ENCODE assay signal across 8 cellular contexts in the genomic region with DNA sequence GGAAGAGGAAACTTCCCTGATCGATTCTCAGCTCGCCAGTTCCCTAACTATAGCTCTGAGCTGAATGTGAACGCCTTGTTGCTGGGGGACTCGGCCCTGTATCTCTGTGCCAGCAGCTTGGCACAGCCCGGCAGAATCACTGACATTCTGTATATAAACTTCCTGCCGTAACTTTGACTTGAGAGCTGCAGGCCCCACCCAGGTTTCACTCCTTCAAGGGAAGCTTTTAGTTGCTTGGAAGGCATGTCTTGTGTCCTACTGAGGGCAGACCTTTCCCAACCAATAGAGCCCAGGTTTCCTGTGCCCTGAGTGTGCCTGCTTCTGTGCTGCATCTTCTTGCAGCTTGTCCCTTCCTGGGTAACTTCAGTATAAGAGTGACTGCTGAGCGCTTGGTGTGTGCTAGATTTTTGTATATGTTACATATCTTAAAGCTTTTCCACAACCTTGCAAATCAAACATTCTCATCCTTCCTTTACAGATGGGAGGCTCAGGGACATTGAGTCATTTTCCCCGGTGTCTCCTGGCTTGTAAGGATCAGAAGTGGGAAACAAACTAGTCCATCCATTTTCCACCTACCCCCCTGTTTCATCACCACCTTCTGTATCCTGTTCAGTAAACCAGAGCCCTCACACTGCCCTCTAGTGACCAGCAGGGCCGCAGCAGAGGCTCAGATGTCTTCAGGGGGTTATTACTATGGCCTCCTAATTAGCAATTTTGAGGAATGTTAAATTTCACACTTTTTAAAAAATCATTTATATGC.
DNase-seq lines count a peak whose midpoint lies in the region; ATAC-seq and TF ChIP-seq lines count a peak whose summit lies in the region.

No MANE protein-coding gene starts in this region.

- no peaks in the 10 kb centered on the region for H3K79me1 ChIP-seq in IMR-90 (ENCODE audit: low read depth in 1 of 2, low read length in 2 of 2)

- peak overlapping the region; percentile 21; the same call in 1 of the 3 replicates for H2BK15ac ChIP-seq in IMR-90 (ENCODE audit: low read depth, low read length)

- no peaks in the 10 kb centered on the region for H3F3A ChIP-seq in DOHH2 (ENCODE audit: control insufficient read depth, insufficient read depth)

- H3K27me3 ChIP-seq in DOHH2 (ENCODE audit: control insufficient read depth, low read length) (no peaks in the 10 kb centered on the region), IMR-90 (ENCODE audit: control insufficient read depth, insufficient read depth, low read length) (no peaks in the 10 kb centered on the region), lower lobe of right lung (ENCODE audit: low read depth) (no peaks in the 10 kb centered on the region)

- no peak overlapping the region for H2AK5ac ChIP-seq in IMR-90 (ENCODE audit: low read depth, low read length)

- ATAC-seq in GM21360 (IDR thresholded peaks at IDR 0.05; ENCODE audit: unreplicated experiment) = peak; percentile 67
- ATAC-seq in IMR-90 (ENCODE audit: low read depth) = peak; percentile 86
- peak; percentile 73 to 82 for ATAC-seq in lower lobe of right lung

- peak overlapping the region; percentile 75 for H3K14ac ChIP-seq in IMR-90 (replicated peaks; ENCODE audit: low read depth, low read length)

- peaks cover 4% of the 10 kb centered on the region; the same call in 1 of the 2 replicates for H3K9me1 ChIP-seq in IMR-90 (ENCODE audit: insufficient read depth, low read length)

- 0 out of 2 replicates have a peak overlapping the region, but pooled peaks have one; percentile 8 for H3K18ac ChIP-seq in IMR-90 (ENCODE audit: low read depth, low read length)

- H2AFZ ChIP-seq in IMR-90 (replicated peaks; ENCODE audit: low read length, poor library complexity) = peak overlapping the region; percentile 69

- H3K9ac ChIP-seq in IMR-90 (ENCODE audit: low read depth, low read length) = no peak overlapping the region

- H2BK5ac ChIP-seq in IMR-90 (ENCODE audit: low read depth, low read length, poor library complexity, severe bottlenecking) = no peak overlapping the region

- dilution Hi-C loops in IMR-90 (cut with HindIII; ENCODE audit: low sequenced_read_pairs, unreplicated experiment) = no loop called here

- peak overlapping the region; percentile 5; the same call in 1 of the 2 replicates for H3K56ac ChIP-seq in IMR-90 (ENCODE audit: extremely low read depth, insufficient read depth, low read length)

- peak; percentile 89 for TF ChIP-seq CTCF in DOHH2 (IDR thresholded peaks at IDR 0.05; ENCODE audit: low read depth, low read length, poor library complexity, severe bottlenecking)
- TF ChIP-seq CTCF in IMR-90 (conservative IDR thresholded peaks at IDR 0.05; ENCODE audit: low read depth, low read length) = peak; percentile 83
- TF ChIP-seq CTCF in WI38 (IDR thresholded peaks at IDR 0.05; ENCODE audit: low read depth, low read length) = peak; percentile 96
- TF ChIP-seq CTCF in lower lobe of right lung (IDR thresholded peaks at IDR 0.05) = peak; percentile 71

- WGBS in IMR-90 (ENCODE audit: extremely low coverage in 2 of 2, insufficient read length in 1 of 2), 2 experiments = no CpG with 5 or more reads among the region's 9 CpGs

- POLR2A ChIA-PET in IMR-90 (lab: Charles Lee; ENCODE audit: unreplicated experiment) = no interaction called here

- intact Hi-C loops in IMR-90 (cut with micrococcal nuclease) = loop anchor here (1.0 to 5.0 kb wide), 4 partner anchors 24 to 125 kb away; no protein-coding TSS in a partner anchor
- intact Hi-C loops in lower lobe of right lung (cut with DNase I) = no loop called here

- H3K9me3 ChIP-seq in DOHH2 (ENCODE audit: control insufficient read depth, insufficient read depth, low read length) = no peaks in the 10 kb centered on the region
- H3K9me3 ChIP-seq in IMR-90 (ENCODE audit: control insufficient read depth, insufficient read depth, low read length) = no peaks in the 10 kb centered on the region
- H3K9me3 ChIP-seq in lower lobe of right lung = no peaks in the 10 kb centered on the region

- H3K4me3 ChIP-seq in DOHH2 (ENCODE audit: low read length) = no peak overlapping the region
- H3K4me3 ChIP-seq in IMR-90 (ENCODE audit: insufficient read depth, low read depth, low read length) = no peak overlapping the region
- H3K4me3 ChIP-seq in WI38 (ENCODE audit: low read depth, low read length) = no peak overlapping the region
- H3K4me3 ChIP-seq in lower lobe of right lung = no peak overlapping the region

- peak overlapping the region in 1 of 2 experiments; percentile 85; a peak in 3 of 4 replicates for H4K8ac ChIP-seq in IMR-90 (ENCODE audit: low read depth in 2 of 2, low read length in 2 of 2)

- H3K79me2 ChIP-seq in DOHH2 (ENCODE audit: control insufficient read depth, low read length) = no peaks in the 10 kb centered on the region

- no peak overlapping the region for H3K27ac ChIP-seq in DOHH2 (ENCODE audit: low read depth, low read length)
- H3K27ac ChIP-seq in IMR-90 (ENCODE audit: insufficient read depth, low read length) = no peak overlapping the region
- no peak overlapping the region for H3K27ac ChIP-seq in lower lobe of right lung

- CTCF ChIA-PET in IMR-90 (lab: Yijun Ruan, JAX) = interaction anchor here (0.7 to 2.0 kb wide), 12 partner anchors 9 to 121 kb away, joined by 3 to 10 read pairs (median 4); no protein-coding TSS in a partner anchor

- H3K4me1 ChIP-seq in DOHH2 (ENCODE audit: control insufficient read depth, low read length) = peaks cover 10% of the 10 kb centered on the region
- H3K4me1 ChIP-seq in IMR-90 (ENCODE audit: control insufficient read depth, insufficient read depth, low read length) = peaks cover 2% of the 10 kb centered on the region
- peaks cover 18% of the 10 kb centered on the region for H3K4me1 ChIP-seq in lower lobe of right lung

- H4K5ac ChIP-seq in IMR-90 (ENCODE audit: low read depth, low read length) = peak overlapping the region; percentile 50; the same call in 1 of the 2 replicates

- no peak overlapping the region for H2AK9ac ChIP-seq in IMR-90 (replicated peaks; ENCODE audit: low read depth, low read length, poor library complexity)

- no TSS peak for BruUV-seq in IMR-90 (replicated peaks; lab: Mats Ljungman, UMichigan)

- H4K91ac ChIP-seq in IMR-90 (ENCODE audit: insufficient read depth, low read depth, low read length) = peak overlapping the region; percentile 69; the same call in 1 of the 2 replicates

- H3K9me2 ChIP-seq in DOHH2 (replicated peaks; ENCODE audit: control insufficient read depth, low read length) = no peaks in the 10 kb centered on the region

- H2BK120ac ChIP-seq in IMR-90 (ENCODE audit: low read depth, low read length) = peak overlapping the region; percentile 82

- peak overlapping the region; percentile 85 for H3K4ac ChIP-seq in IMR-90 (ENCODE audit: low read depth, low read length)

- DNase-seq in IMR-90 (peak; percentile 66), lower lobe of right lung (no peak), superior temporal gyrus (ENCODE audit: extremely low spot score) (peak; percentile 75), NCI-H187 (lab: John Stamatoyannopoulos, UW) (no peak)
- DNase-seq in central memory CD4-positive, alpha-beta T cell = peak; percentile 44

- H3K36me3 ChIP-seq in DOHH2 (ENCODE audit: control insufficient read depth, low read length) = no peaks in the 10 kb centered on the region
- H3K36me3 ChIP-seq in IMR-90 (ENCODE audit: control insufficient read depth, insufficient read depth, low read length) = no peaks in the 10 kb centered on the region
- no peaks in the 10 kb centered on the region for H3K36me3 ChIP-seq in lower lobe of right lung

- no peak overlapping the region for H3K23ac ChIP-seq in IMR-90 (ENCODE audit: low read depth, low read length)

- H4K20me1 ChIP-seq in DOHH2 (ENCODE audit: control insufficient read depth, insufficient read depth, low read depth, low read length) (no peaks in the 10 kb centered on the region), IMR-90 (ENCODE audit: insufficient read depth, low read length) (no peaks in the 10 kb centered on the region)

- peak; percentile 53 for TF ChIP-seq RAD21 in IMR-90 (IDR thresholded peaks at IDR 0.05; ENCODE audit: low read length)

- in situ Hi-C loops in IMR-90 (cut with MboI; ENCODE audit: low sequenced_read_pairs) = no loop called here

- TF ChIP-seq POLR2A in IMR-90 (IDR thresholded peaks at IDR 0.05; ENCODE audit: low read depth, low read length) = no peak

- H3K4me2 ChIP-seq in DOHH2 (ENCODE audit: low read length) (no peak overlapping the region), IMR-90 (ENCODE audit: low read depth, low read length) (no peak overlapping the region)

- peak overlapping the region; percentile 95 for H2BK20ac ChIP-seq in IMR-90 (ENCODE audit: low read depth, low read length)

TF ChIP-seq in IMR-90, 13 proteins besides CTCF, POLR2A, EP300 and RAD21:
- TF ChIP-seq SMC3 (IDR thresholded peaks at IDR 0.05; ENCODE audit: low read depth, low read length) (peak; percentile 68), MAFK (IDR thresholded peaks at IDR 0.05; ENCODE audit: low read depth, low read length) (no peak), CEBPB (IDR thresholded peaks at IDR 0.05; ENCODE audit: low read depth, low read length) (peak; percentile 77)

Comparison
In these comparisons a context has a peak if more than half of its experiments do, and no peak if none do; other contexts are left out.
1. DNase-seq: peak in IMR-90 (single experiment), central memory CD4-positive, alpha-beta T cell (single experiment) and superior temporal gyrus (single experiment); none in lower lobe of right lung (single experiment) and NCI-H187 (0 of 2).
2. Peak in every context shown above with its lines, with median percentiles within 50 percentile points of each other: CTCF ChIP-seq and ATAC-seq.